8 cellular contexts compared by ENCODE assay signal in the genomic region with DNA sequence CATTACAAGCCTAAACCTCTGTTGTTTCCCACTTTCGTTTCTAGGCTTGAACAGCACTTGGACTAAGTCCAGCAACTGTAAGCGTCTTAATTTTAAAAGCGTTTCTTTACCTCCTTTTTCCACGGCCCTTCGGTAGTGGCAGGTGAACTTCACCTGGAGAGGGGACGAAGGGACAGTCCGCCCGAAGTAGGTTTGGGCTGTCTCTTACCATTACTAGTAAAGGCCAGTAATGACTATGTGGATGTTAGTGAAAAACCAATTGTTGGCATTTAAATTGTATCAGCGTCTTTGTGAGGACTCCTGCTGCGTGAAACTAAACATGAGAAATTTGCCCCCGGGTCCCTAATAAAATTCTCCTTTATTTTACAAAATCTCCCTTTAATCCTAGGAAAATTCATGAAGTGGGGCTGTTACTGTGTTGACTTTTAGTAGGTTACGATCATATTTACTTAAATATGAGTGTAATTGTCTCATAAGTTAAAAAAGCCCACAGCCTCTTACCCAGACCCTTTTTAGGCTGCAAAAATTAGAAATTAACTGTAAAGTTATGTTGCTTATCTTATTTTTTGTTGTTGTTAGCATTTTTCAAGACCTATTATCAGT. TPM values are rescaled to one million over a fixed set of nuclear protein-coding genes. Genes with fewer than 3 reads are reported as not detected.
DNase-seq lines count a peak whose midpoint lies in the region; ATAC-seq, FAIRE-seq and TF ChIP-seq lines count a peak whose summit lies in the region.

No MANE protein-coding gene starts in this region.

- peak overlapping the region; percentile 93 to 99 for H3K9ac ChIP-seq in kidney (ENCODE audit: low read length in 2 of 2)
- peak overlapping the region; percentile 97 to 99 (median 98) for H3K9ac ChIP-seq in subcutaneous abdominal adipose tissue (ENCODE audit: low read length in 5 of 5)

- in situ Hi-C loops in astrocyte of the spinal cord (cut with HindIII; ENCODE audit: low sequenced_read_pairs) = no loop called here

- intact Hi-C loops in kidney (cut with DNase I) = no loop called here

- ATAC-seq in esophagus mucosa = no peak

- H3K4me3 ChIP-seq in CD8-positive, alpha-beta memory T cell (ENCODE audit: low read length) = peak overlapping the region; percentile 99
- H3K4me3 ChIP-seq in HL-60 (replicated peaks; ENCODE audit: insufficient read depth, low read length) (peak overlapping the region; percentile 64), astrocyte of the spinal cord (ENCODE audit: low read depth, low read length) (peak overlapping the region; percentile 79), kidney (ENCODE audit: low read length in 2 of 2) (peak overlapping the region; percentile 85 to 99), subcutaneous abdominal adipose tissue (ENCODE audit: low read depth in 1 of 5, low read length in 5 of 5) (peak overlapping the region; percentile 95 to 100 (median 99))

- CTCF ChIA-PET in CD8-positive, alpha-beta memory T cell (lab: Charles Lee) = interaction anchor here (0.7 to 3.2 kb wide), 17 partner anchors 8 to 535 kb away, joined by 3 to 46 read pairs (median 9); a partner anchor contains a TSS

- peak overlapping the region; percentile 92 to 99 (median 99) for H3K27ac Mint-ChIP-seq in CD8-positive, alpha-beta memory T cell

- H3K36me3 ChIP-seq in CD8-positive, alpha-beta memory T cell (ENCODE audit: insufficient read depth, low read length) = no peaks in the 10 kb centered on the region
- H3K36me3 ChIP-seq in kidney (ENCODE audit: control insufficient read depth in 1 of 2, insufficient read depth in 2 of 2, low read length in 2 of 2) = peaks cover 0 to 10% of the 10 kb centered on the region in 2 donors
- H3K36me3 ChIP-seq in subcutaneous abdominal adipose tissue (ENCODE audit: control insufficient read depth in 5 of 5, insufficient read depth in 5 of 5, low read length in 5 of 5) = peaks cover 0 to under 1% (median 0%) of the 10 kb centered on the region in 5 donors

- H3K9me3 Mint-ChIP-seq in CD8-positive, alpha-beta memory T cell = no peaks in the 10 kb centered on the region

- H3K4me1 Mint-ChIP-seq in CD8-positive, alpha-beta memory T cell = peaks cover 51 to 63% (median 61%) of the 10 kb centered on the region in 3 donors

- H3K36me3 Mint-ChIP-seq in CD8-positive, alpha-beta memory T cell = peaks cover 4 to 50% (median 8%) of the 10 kb centered on the region in 3 donors

- H3K27me3 ChIP-seq in CD8-positive, alpha-beta memory T cell (ENCODE audit: insufficient read depth, low read length, poor library complexity, severe bottlenecking) = no peaks in the 10 kb centered on the region
- H3K27me3 ChIP-seq in HL-60 (ENCODE audit: insufficient read depth, poor library complexity, severe bottlenecking) = no peaks in the 10 kb centered on the region
- no peaks in the 10 kb centered on the region for H3K27me3 ChIP-seq in subcutaneous abdominal adipose tissue (ENCODE audit: control insufficient read depth in 5 of 5, insufficient read depth in 4 of 5, low read length in 5 of 5)

- H3K4me3 Mint-ChIP-seq in CD8-positive, alpha-beta memory T cell = peak overlapping the region; percentile 95 to 100 (median 98)

- peak overlapping the region; percentile 92 for H3K27ac ChIP-seq in CD8-positive, alpha-beta memory T cell (ENCODE audit: low read depth, low read length)
- peak overlapping the region; percentile 92 for H3K27ac ChIP-seq in HL-60 (replicated peaks)
- peak overlapping the region; percentile 99 for H3K27ac ChIP-seq in kidney (ENCODE audit: low read depth in 2 of 2, low read length in 2 of 2)
- peak overlapping the region; percentile 99 for H3K27ac ChIP-seq in subcutaneous abdominal adipose tissue (ENCODE audit: low read depth, low read length)

- FAIRE-seq in kidney (lab: Jason Lieb, UNC) = no peak

- TF ChIP-seq CTCF in HL-60 (IDR thresholded peaks at IDR 0.05; ENCODE audit: insufficient read depth, low read length) (no peak), astrocyte of the spinal cord (IDR thresholded peaks at IDR 0.05; ENCODE audit: low read depth, low read length) (no peak), kidney (IDR thresholded peaks at IDR 0.05; ENCODE audit: borderline replicate concordance, extremely low read depth, insufficient read depth) (no peak)

- peaks cover 0 to 2% of the 10 kb centered on the region in 2 donors for H3K27me3 Mint-ChIP-seq in CD8-positive, alpha-beta memory T cell

- no peaks in the 10 kb centered on the region for H3K9me3 ChIP-seq in CD8-positive, alpha-beta memory T cell (ENCODE audit: low read length)
- H3K9me3 ChIP-seq in kidney (ENCODE audit: control insufficient read depth in 1 of 2, low read length in 2 of 2) (no peaks in the 10 kb centered on the region), subcutaneous abdominal adipose tissue (ENCODE audit: control insufficient read depth in 5 of 5, low read length in 5 of 5) (no peaks in the 10 kb centered on the region)

- no peak for DNase-seq in CD8-positive, alpha-beta memory T cell
- DNase-seq in HL-60 (ENCODE audit: low read depth in 1 of 2, low spot score in 1 of 2) = no peak
- peak; percentile 74 for DNase-seq in astrocyte of the spinal cord (ENCODE audit: low read depth, low spot score)
- DNase-seq in kidney = no peak
- DNase-seq in NCI-H128 (lab: John Stamatoyannopoulos, UW; ENCODE audit: unreplicated experiment) = no peak
- no peak for DNase-seq in epidermal melanocyte (ENCODE audit: insufficient read length, low spot score)

- peaks cover 44% of the 10 kb centered on the region for H3K4me1 ChIP-seq in CD8-positive, alpha-beta memory T cell (ENCODE audit: insufficient read depth, low read length)
- peaks cover 11 to 22% of the 10 kb centered on the region in 2 donors for H3K4me1 ChIP-seq in kidney (ENCODE audit: control insufficient read depth in 1 of 2, insufficient read depth in 1 of 2, low read depth in 1 of 2, low read length in 2 of 2)
- peaks cover 6 to 58% (median 46%) of the 10 kb centered on the region in 5 donors for H3K4me1 ChIP-seq in subcutaneous abdominal adipose tissue (ENCODE audit: control insufficient read depth in 5 of 5, insufficient read depth in 5 of 5, low read length in 5 of 5)

- POLR2A ChIA-PET in CD8-positive, alpha-beta memory T cell (lab: Charles Lee) = interaction anchor here (0.9 to 3.6 kb wide), 9 partner anchors 10 to 139 kb away, joined by 3 to 44 read pairs (median 7); a partner anchor contains a TSS

RNA-seq across cellular contexts. Expression of a gene that starts 1.0 kb away (rescaled TPM):
- 100 to 1,000 TPM; 122 to 127 TPM for total RNA-seq in CD8-positive, alpha-beta memory T cell
- polyA plus RNA-seq in CD8-positive, alpha-beta memory T cell = 1,289 TPM
- total RNA-seq in kidney (1,431 TPM), esophagus mucosa (626 TPM)
- polyA plus RNA-seq in kidney (ENCODE audit: insufficient read depth, low read depth, low replicate concordance) = 2,443 TPM
